Comparison of ENCODE assay signal across 10 cellular contexts in the genomic region with DNA sequence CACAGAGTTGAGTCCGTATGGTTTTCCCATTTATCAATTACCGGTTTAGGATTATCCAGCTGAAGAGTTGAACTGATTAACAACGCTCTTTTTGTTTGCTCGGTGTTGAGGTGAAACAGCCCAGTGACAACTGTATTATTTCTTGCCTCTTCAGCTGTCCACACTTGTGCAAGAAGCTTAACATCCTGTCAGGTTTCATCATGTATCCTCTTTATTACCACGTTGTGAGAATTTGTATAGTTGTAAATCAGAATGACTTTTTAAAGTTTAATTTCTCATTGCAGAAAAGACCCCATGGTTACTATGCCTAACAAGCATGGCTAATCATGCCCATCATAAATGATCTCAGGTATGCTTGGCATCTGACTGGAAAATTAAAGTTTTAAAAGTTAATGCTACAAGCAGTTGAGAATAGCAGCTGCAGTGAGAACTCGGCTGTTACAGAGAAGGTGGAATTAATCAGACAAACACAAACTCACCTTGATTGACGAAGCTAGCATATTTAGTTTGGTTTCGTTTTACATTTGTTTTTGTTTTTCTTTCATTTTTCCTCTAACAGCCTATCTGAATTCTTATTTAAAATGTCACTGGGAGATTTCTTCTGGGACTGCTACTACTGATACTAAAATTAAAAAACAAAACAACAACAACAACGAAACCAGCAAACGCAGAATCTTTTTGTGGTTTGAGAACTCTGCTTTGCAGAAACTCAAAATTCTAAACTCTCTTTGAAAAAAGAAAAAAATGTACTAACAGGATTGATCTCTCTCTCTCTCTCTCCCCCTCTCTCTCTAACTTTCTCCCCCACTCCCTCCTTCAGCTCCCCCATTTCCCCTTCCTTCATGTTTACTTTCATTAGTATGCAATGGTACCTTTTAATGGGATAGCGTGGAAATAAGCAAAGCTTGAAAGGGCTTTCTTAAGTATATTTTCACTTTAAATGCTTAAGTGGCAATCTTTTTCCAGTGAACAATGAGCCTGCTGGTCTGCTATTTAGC.
DNase-seq lines count a peak whose midpoint lies in the region; ATAC-seq, FAIRE-seq and TF ChIP-seq lines count a peak whose summit lies in the region.
"Had no signal": no experiment of that assay in that cellular context is flagged by ENCODE, and none has a peak within 500 bp of the region (broad histone marks: within the 10 kb centered on the region; RNA-seq: fewer than 3 reads in every experiment).

No MANE protein-coding gene starts in this region.

- no peaks in the 10 kb centered on the region for H3K79me2 ChIP-seq in HepG2 (ENCODE audit: insufficient read depth, low read length)

- H3K9ac ChIP-seq in HepG2 (ENCODE audit: insufficient read depth, low read depth, low read length): no peak overlapping the region

- 37% methylated on average over 11 of the region's 11 CpGs for WGBS in A549 (ENCODE audit: missing lambda C conversion rate)
- 2% methylated on average over 11 of the region's 11 CpGs for WGBS in HepG2 (ENCODE audit: low lambda C conversion rate)
- WGBS in adrenal gland, 4 donors: 21 to 32% (median 29%) methylated on average over 11 of the region's 11 CpGs

- no peaks in the 10 kb centered on the region for H4K20me1 ChIP-seq in HepG2 (ENCODE audit: insufficient read depth, low read length)

- peak overlapping the region; percentile 67 for H3K4me2 ChIP-seq in A549
- H3K4me2 ChIP-seq in HepG2 (ENCODE audit: low read depth, low read length): peak overlapping the region; percentile 11; the same call in 1 of the 2 replicates

- intact Hi-C loops in HepG2 (cut with micrococcal nuclease; ENCODE audit: unreplicated experiment): no loop called here
- intact Hi-C loops in adrenal gland (cut with DNase I): no loop called here

- H3K9me3 ChIP-seq in A549 (no peaks in the 10 kb centered on the region), HepG2 (ENCODE audit: low read length) (peaks cover 15% of the 10 kb centered on the region; the same call in 1 of the 2 replicates), adrenal gland (replicated peaks in 1 of 3) (no peaks in the 10 kb centered on the region)

- TF ChIP-seq POLR2A in A549 (IDR thresholded peaks at IDR 0.05; ENCODE audit: low read length) (no peak), HepG2 (IDR thresholded peaks at IDR 0.05; ENCODE audit: insufficient read depth in 1 of 2, low read depth in 2 of 2, low read length in 2 of 2) (no peak), adrenal gland (IDR thresholded peaks at IDR 0.05) (no peak)

- DNase-seq in A549 (ENCODE audit: low read depth in 1 of 2, low spot score in 1 of 2) (no peak), HEK293T (ENCODE audit: extremely low spot score) (no peak), amniotic epithelial cell (ENCODE audit: low read depth) (peak; percentile 33), HepG2 (ENCODE audit: low spot score) (no peak), foreskin fibroblast (no peak), adrenal gland (no peak)
- DNase-seq: CD8-positive, alpha-beta T cell; naive thymus-derived CD4-positive, alpha-beta T cell had no signal

- in situ Hi-C loops in HepG2 (cut with HindIII; ENCODE audit: extremely low pct_ligation_motif_present, low pct_unique_long_range_greater_than_20kb): no loop called here

- TF ChIP-seq CTCF in A549 (IDR thresholded peaks at IDR 0.05): no peak
- no peak for TF ChIP-seq CTCF in HepG2 (CRISPR knock-in tag; IDR thresholded peaks at IDR 0.05)
- no peak for TF ChIP-seq CTCF in foreskin fibroblast (IDR thresholded peaks at IDR 0.05; ENCODE audit: low read depth, low read length)
- TF ChIP-seq CTCF in adrenal gland (IDR thresholded peaks at IDR 0.05): no peak

- TF ChIP-seq RAD21 in A549 (conservative IDR thresholded peaks at IDR 0.05 in 1 of 2, IDR thresholded peaks at IDR 0.05 in 1 of 2) (no peak), HepG2 (CRISPR knock-in tag; IDR thresholded peaks at IDR 0.05) (no peak)

- H3K4me3 ChIP-seq in A549 (peak overlapping the region; percentile 27; the same call in 1 of the 3 replicates), HepG2 (replicated peaks in 1 of 3; ENCODE audit: insufficient read depth in 1 of 3, low read depth in 2 of 3, low read length in 3 of 3) (no peak overlapping the region), foreskin fibroblast (ENCODE audit: low read depth in 1 of 2, low read length in 2 of 2) (peak overlapping the region in 1 of 2 donors; percentile 47), adrenal gland (peak overlapping the region in 2 of 4 donors; percentile 7 to 56)

- no peak for TF ChIP-seq EP300 in A549 (IDR thresholded peaks at IDR 0.05)
- no peak for TF ChIP-seq EP300 in HepG2 (IDR thresholded peaks at IDR 0.05; ENCODE audit: low read depth in 2 of 2, low read length in 2 of 2)
- TF ChIP-seq EP300 in HepG2 (CRISPR knock-in tag; IDR thresholded peaks at IDR 0.05; ENCODE audit: borderline replicate concordance): no peak

- ATAC-seq in A549 (no peak), HepG2 (no peak), GM18861 (IDR thresholded peaks at IDR 0.05; ENCODE audit: unreplicated experiment) (no peak), HG03097 (IDR thresholded peaks at IDR 0.05; ENCODE audit: low FRiP score, unreplicated experiment) (no peak)
- ATAC-seq: CD8-positive, alpha-beta T cell; naive thymus-derived CD4-positive, alpha-beta T cell had no signal

- FAIRE-seq in A549 (lab: Jason Lieb, UNC) (no peak), HepG2 (lab: Jason Lieb, UNC) (no peak)

- no peak overlapping the region for H3K27ac ChIP-seq in A549
- H3K27ac ChIP-seq in HepG2 (ENCODE audit: extremely low read length, insufficient read depth, low read length): no peak overlapping the region
- H3K27ac ChIP-seq in adrenal gland: peak overlapping the region in 1 of 5 donors; percentile 0

- H3K36me3 ChIP-seq in HepG2 (replicated peaks in 1 of 2; ENCODE audit: control insufficient read depth in 1 of 2, insufficient read depth in 2 of 2, low read length in 2 of 2): no peaks in the 10 kb centered on the region
- no peaks in the 10 kb centered on the region for H3K36me3 ChIP-seq in adrenal gland (replicated peaks in 1 of 2)

- POLR2A ChIA-PET in A549 (lab: Yijun Ruan, JAX) (no interaction called here), HEK293T (lab: Yijun Ruan, JAX) (no interaction called here), HepG2 (lab: Yijun Ruan, JAX) (no interaction called here)

- H3K27me3 ChIP-seq in HepG2 (ENCODE audit: control insufficient read depth in 1 of 2, insufficient read depth in 2 of 2, low read length in 2 of 2) (no peaks in the 10 kb centered on the region), adrenal gland (no peaks in the 10 kb centered on the region)

- no TSS peak for BruUV-seq in HepG2 (replicated peaks; lab: Mats Ljungman, UMichigan)

- no peak overlapping the region for H2AFZ ChIP-seq in HepG2 (ENCODE audit: low read length)

- H3K4me1 ChIP-seq in A549 (no peaks in the 10 kb centered on the region), HepG2 (ENCODE audit: insufficient read depth, low read length) (no peaks in the 10 kb centered on the region), adrenal gland (replicated peaks in 1 of 2) (peaks cover 3 to 7% of the 10 kb centered on the region in 2 donors)

- CTCF ChIA-PET in A549 (lab: Yijun Ruan, JAX) (no interaction called here), HEK293T (lab: Yijun Ruan, JAX) (interaction anchor here (0.7 kb wide), 1 partner anchor 16 kb away, joined by 3 read pairs; no protein-coding TSS in a partner anchor), HepG2 (lab: Yijun Ruan, JAX; ENCODE audit: low intra/inter-chr PET ratio, low total read pairs) (no interaction called here)

TF ChIP-seq in A549, 52 proteins besides CTCF, POLR2A, EP300 and RAD21:
- TF ChIP-seq, protein P1, sequence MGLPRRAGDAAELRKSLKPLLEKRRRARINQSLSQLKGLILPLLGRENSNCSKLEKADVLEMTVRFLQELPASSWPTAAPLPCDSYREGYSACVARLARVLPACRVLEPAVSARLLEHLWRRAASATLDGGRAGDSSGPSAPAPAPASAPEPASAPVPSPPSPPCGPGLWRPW (IDR thresholded peaks at IDR 0.05): no peak
- no peak for TF ChIP-seq ZSCAN20 (CRISPR knock-in tag; IDR thresholded peaks at IDR 0.05)
- 0 out of 2 replicates have a peak, but pooled peaks have one; percentile 78 for TF ChIP-seq RNF2 (IDR thresholded peaks at IDR 0.05; ENCODE audit: borderline replicate concordance, low read depth)

TF ChIP-seq in HEK293T, 16 proteins besides CTCF, POLR2A, EP300 and RAD21:
- TF ChIP-seq, protein P2, sequence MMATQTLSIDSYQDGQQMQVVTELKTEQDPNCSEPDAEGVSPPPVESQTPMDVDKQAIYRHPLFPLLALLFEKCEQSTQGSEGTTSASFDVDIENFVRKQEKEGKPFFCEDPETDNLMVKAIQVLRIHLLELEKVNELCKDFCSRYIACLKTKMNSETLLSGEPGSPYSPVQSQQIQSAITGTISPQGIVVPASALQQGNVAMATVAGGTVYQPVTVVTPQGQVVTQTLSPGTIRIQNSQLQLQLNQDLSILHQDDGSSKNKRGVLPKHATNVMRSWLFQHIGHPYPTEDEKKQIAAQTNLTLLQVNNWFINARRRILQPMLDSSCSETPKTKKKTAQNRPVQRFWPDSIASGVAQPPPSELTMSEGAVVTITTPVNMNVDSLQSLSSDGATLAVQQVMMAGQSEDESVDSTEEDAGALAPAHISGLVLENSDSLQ (IDR thresholded peaks at IDR 0.05): peak; percentile 53
- no peak for TF ChIP-seq SP1 (IDR thresholded peaks at IDR 0.05)

TF ChIP-seq in HepG2, 621 proteins besides CTCF, POLR2A, EP300 and RAD21 (continues in another document):
- TF ChIP-seq, protein P3, sequence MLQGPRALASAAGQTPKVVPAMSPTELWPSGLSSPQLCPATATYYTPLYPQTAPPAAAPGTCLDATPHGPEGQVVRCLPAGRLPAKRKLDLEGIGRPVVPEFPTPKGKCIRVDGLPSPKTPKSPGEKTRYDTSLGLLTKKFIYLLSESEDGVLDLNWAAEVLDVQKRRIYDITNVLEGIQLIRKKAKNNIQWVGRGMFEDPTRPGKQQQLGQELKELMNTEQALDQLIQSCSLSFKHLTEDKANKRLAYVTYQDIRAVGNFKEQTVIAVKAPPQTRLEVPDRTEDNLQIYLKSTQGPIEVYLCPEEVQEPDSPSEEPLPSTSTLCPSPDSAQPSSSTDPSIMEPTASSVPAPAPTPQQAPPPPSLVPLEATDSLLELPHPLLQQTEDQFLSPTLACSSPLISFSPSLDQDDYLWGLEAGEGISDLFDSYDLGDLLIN (CRISPR knock-in tag; IDR thresholded peaks at IDR 0.05; ENCODE audit: borderline replicate concordance): no peak
- TF ChIP-seq ZBTB25 (CRISPR knock-in tag; IDR thresholded peaks at IDR 0.05): no peak

Comparison
In these comparisons a context has a peak if more than half of its experiments do, and no peak if none do; other contexts are left out.
1. Of the 38 proteins assayed by ChIP-seq in both HepG2 and A549: peak only in HepG2: none; only in A549: RNF2; in both: none; in neither: 37.